Comparison of ENCODE assay signal across 15 cellular contexts in genomic region chr2:230783101-230783500, GRCh38.
A peak's percentile ranks its signal among the peaks of the same experiment; 100 is the strongest.
DNase-seq lines count a peak whose midpoint lies in the region; TF ChIP-seq lines count a peak whose summit lies in the region.
"Had no signal": no experiment of that assay in that cellular context is flagged by ENCODE, and none has a peak within 500 bp of the region (broad histone marks: within the 10 kb centered on the region; RNA-seq: fewer than 3 reads in every experiment).

No MANE protein-coding gene starts in this region.

- H3K27ac Mint-ChIP-seq in CD4-positive, alpha-beta memory T cell: peak overlapping the region in 4 of 7 donors; percentile 27 to 61 (median 43)
- H3K27ac Mint-ChIP-seq in activated CD4-positive, alpha-beta memory T cell treated with anti-CD3 and anti-CD28 coated beads, Interleukin-2, amount 10 ng/mL, durations not matched to agents 7 days and 5 days: peak overlapping the region; percentile 17
- peak overlapping the region; percentile 64 for H3K27ac Mint-ChIP-seq in glutamatergic neuron (ENCODE audit: unreplicated experiment)

- H3K4me1 Mint-ChIP-seq in CD4-positive, alpha-beta memory T cell: peaks cover 50 to 73% (median 62%) of the 10 kb centered on the region in 4 donors
- peaks cover 76% of the 10 kb centered on the region for H3K4me1 Mint-ChIP-seq in activated CD4-positive, alpha-beta memory T cell treated with anti-CD3 and anti-CD28 coated beads, Interleukin-2, amount 10 ng/mL, durations not matched to agents 7 days and 5 days
- peaks cover 10% of the 10 kb centered on the region for H3K4me1 Mint-ChIP-seq in glutamatergic neuron (ENCODE audit: low read depth, unreplicated experiment)

- peaks cover 67% of the 10 kb centered on the region for H3K4me1 ChIP-seq in CD4-positive, alpha-beta memory T cell (ENCODE audit: insufficient read depth, low read length)
- peaks cover 0 to 69% (median 28%) of the 10 kb centered on the region in 4 donors for H3K4me1 ChIP-seq in stomach
- H3K4me1 ChIP-seq: BLaER1 had no signal

- 94 to 99% (median 95%) methylated on average over 5 of the region's 5 CpGs for WGBS in stomach, 5 donors

- no peaks in the 10 kb centered on the region for H3K27me3 Mint-ChIP-seq in CD4-positive, alpha-beta memory T cell
- H3K27me3 Mint-ChIP-seq in activated CD4-positive, alpha-beta memory T cell treated with anti-CD3 and anti-CD28 coated beads, Interleukin-2, amount 10 ng/mL, durations not matched to agents 7 days and 5 days: no peaks in the 10 kb centered on the region
- H3K27me3 Mint-ChIP-seq in glutamatergic neuron (ENCODE audit: unreplicated experiment): peaks cover 4% of the 10 kb centered on the region

- H3K36me3 Mint-ChIP-seq in CD4-positive, alpha-beta memory T cell: peaks cover 35 to 38% of the 10 kb centered on the region in 2 donors
- peaks cover 93% of the 10 kb centered on the region for H3K36me3 Mint-ChIP-seq in activated CD4-positive, alpha-beta memory T cell treated with anti-CD3 and anti-CD28 coated beads, Interleukin-2, amount 10 ng/mL, durations not matched to agents 7 days and 5 days (ENCODE audit: low read depth)
- H3K36me3 Mint-ChIP-seq in glutamatergic neuron (ENCODE audit: unreplicated experiment): peaks cover 4% of the 10 kb centered on the region

- H3K27ac ChIP-seq in CD4-positive, alpha-beta memory T cell (ENCODE audit: low read depth, low read length): no peak overlapping the region
- peak overlapping the region in 1 of 5 donors; percentile 9 for H3K27ac ChIP-seq in stomach
- H3K27ac ChIP-seq: BLaER1 had no signal

- intact Hi-C loops in CD4-positive, alpha-beta memory T cell (cut with micrococcal nuclease): no loop called here
- intact Hi-C loops in stomach (cut with DNase I; ENCODE audit: low total_unique reads): no loop called here

- H3K4me3 ChIP-seq in CD4-positive, alpha-beta memory T cell (ENCODE audit: low read length in 2 of 2): no peak overlapping the region
- no peak overlapping the region for H3K4me3 ChIP-seq in stomach
- H3K4me3 ChIP-seq: BLaER1, PC-9 had no signal

- DNase-seq in AG08395 (ENCODE audit: low spot score) (peak; percentile 8), glutamatergic neuron (no peak), stomach (no peak), NCI-H1417 treated with DMSO at 0.1 percent for 48 hours (lab: John Stamatoyannopoulos, UW) (no peak), anterior cingulate cortex (lab: John Stamatoyannopoulos, UW) (no peak)
- no peak for DNase-seq in CD4-positive, alpha-beta memory T cell
- DNase-seq in activated CD4-positive, alpha-beta memory T cell treated with anti-CD3 and anti-CD28 coated beads, Interleukin-2, amount 10 ng/mL, durations not matched to agents 7 days and 5 days: no peak
- DNase-seq: DMS 273 treated with DMSO at 0.1 percent for 48 hours, KG1, NCI-H1092, NCI-H1694, NCI-H446, NCI-H774, PC-9 had no signal

- CTCF ChIA-PET in CD4-positive, alpha-beta memory T cell (lab: Charles Lee; ENCODE audit: partially characterized antibody): interaction anchor here (0.6 to 5.7 kb wide), 2 partner anchors 10 to 172 kb away, joined by 3 to 42 read pairs; no protein-coding TSS in a partner anchor
- CTCF ChIA-PET in activated CD4-positive, alpha-beta memory T cell treated with anti-CD3 and anti-CD28 coated beads, Interleukin-2, amount 10 ng/mL, durations not matched to agents 7 days and 5 days (lab: Charles Lee): interaction anchor here (0.6 to 1.3 kb wide), 2 partner anchors 11 to 111 kb away, joined by 3 to 4 read pairs; no protein-coding TSS in a partner anchor

- H3K36me3 ChIP-seq in CD4-positive, alpha-beta memory T cell (ENCODE audit: insufficient read depth, low read length): no peaks in the 10 kb centered on the region
- peaks cover 0 to 25% (median 22%) of the 10 kb centered on the region in 4 donors for H3K36me3 ChIP-seq in stomach

- TF ChIP-seq POLR2A in stomach (IDR thresholded peaks at IDR 0.05): no peak

- TF ChIP-seq EP300 in stomach (IDR thresholded peaks at IDR 0.05): no peak

- no peaks in the 10 kb centered on the region for H3K27me3 ChIP-seq in CD4-positive, alpha-beta memory T cell (ENCODE audit: insufficient read depth, low read length)
- no peaks in the 10 kb centered on the region for H3K27me3 ChIP-seq in stomach
- H3K27me3 ChIP-seq: BLaER1 had no signal

- POLR2A ChIA-PET in CD4-positive, alpha-beta memory T cell (lab: Charles Lee; ENCODE audit: partially characterized antibody): interaction anchor here (0.6 to 7.6 kb wide), 5 partner anchors 11 to 284 kb away, joined by 3 to 142 read pairs (median 3); partner anchors contain the start of gene CAB39
- POLR2A ChIA-PET in activated CD4-positive, alpha-beta memory T cell treated with anti-CD3 and anti-CD28 coated beads, Interleukin-2, amount 10 ng/mL, durations not matched to agents 7 days and 5 days (lab: Charles Lee): interaction anchor here (8.0 kb wide), 1 partner anchor 11 kb away, joined by 155 read pairs; no protein-coding TSS in a partner anchor

- no peak overlapping the region for H3K4me3 Mint-ChIP-seq in CD4-positive, alpha-beta memory T cell
- H3K4me3 Mint-ChIP-seq in activated CD4-positive, alpha-beta memory T cell treated with anti-CD3 and anti-CD28 coated beads, Interleukin-2, amount 10 ng/mL, durations not matched to agents 7 days and 5 days: no peak overlapping the region
- no peak overlapping the region for H3K4me3 Mint-ChIP-seq in glutamatergic neuron (ENCODE audit: unreplicated experiment)

- H3K9me3 ChIP-seq in CD4-positive, alpha-beta memory T cell (ENCODE audit: control insufficient read depth in 1 of 2, low read length in 2 of 2): no peaks in the 10 kb centered on the region
- H3K9me3 ChIP-seq in stomach: peaks cover 0 to 9% (median 2%) of the 10 kb centered on the region in 4 donors

- peaks cover 0 to 12% (median 5%) of the 10 kb centered on the region in 8 donors for H3K9me3 Mint-ChIP-seq in CD4-positive, alpha-beta memory T cell
- peaks cover 38% of the 10 kb centered on the region for H3K9me3 Mint-ChIP-seq in activated CD4-positive, alpha-beta memory T cell treated with anti-CD3 and anti-CD28 coated beads, Interleukin-2, amount 10 ng/mL, durations not matched to agents 7 days and 5 days
- H3K9me3 Mint-ChIP-seq in glutamatergic neuron (ENCODE audit: unreplicated experiment): peaks cover 7% of the 10 kb centered on the region

- TF ChIP-seq CTCF in glutamatergic neuron (IDR thresholded peaks at IDR 0.05; ENCODE audit: partially characterized antibody, unreplicated experiment) (no peak), stomach (IDR thresholded peaks at IDR 0.05) (no peak)
